Comparison of ENCODE assay signal across 1 cellular context in the genomic region with DNA sequence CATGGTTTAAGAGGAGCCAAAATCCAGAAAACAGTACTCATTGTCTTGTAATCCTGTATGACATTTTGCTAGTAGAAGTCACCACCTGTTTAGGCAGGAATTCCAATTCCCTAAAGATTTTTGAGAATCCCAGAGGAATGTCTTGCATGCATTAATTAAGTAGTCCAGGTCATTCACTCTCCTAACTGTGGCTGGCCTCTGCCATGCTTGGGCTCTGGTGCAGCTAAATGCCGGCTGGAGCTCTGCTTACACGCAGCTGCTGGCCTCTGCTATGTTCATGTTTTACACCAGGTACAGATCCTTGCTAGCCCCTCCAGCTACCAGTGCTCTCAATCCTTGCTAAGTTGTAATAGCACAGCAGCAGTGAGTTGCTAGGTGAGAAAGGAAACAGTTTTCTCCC.
TF ChIP-seq lines count a peak whose summit lies in the region.

No MANE protein-coding gene starts in this region.

TF ChIP-seq in GM23338, 12 proteins besides CTCF, POLR2A, EP300 and RAD21:
- 0 out of 2 replicates have a peak, but pooled peaks have one; percentile 9 for TF ChIP-seq ZNF462 (CRISPR knock-in tag; IDR thresholded peaks at IDR 0.05)
- no peak for TF ChIP-seq STAT1 (IDR thresholded peaks at IDR 0.05; ENCODE audit: unreplicated experiment)
- TF ChIP-seq, protein P1, sequence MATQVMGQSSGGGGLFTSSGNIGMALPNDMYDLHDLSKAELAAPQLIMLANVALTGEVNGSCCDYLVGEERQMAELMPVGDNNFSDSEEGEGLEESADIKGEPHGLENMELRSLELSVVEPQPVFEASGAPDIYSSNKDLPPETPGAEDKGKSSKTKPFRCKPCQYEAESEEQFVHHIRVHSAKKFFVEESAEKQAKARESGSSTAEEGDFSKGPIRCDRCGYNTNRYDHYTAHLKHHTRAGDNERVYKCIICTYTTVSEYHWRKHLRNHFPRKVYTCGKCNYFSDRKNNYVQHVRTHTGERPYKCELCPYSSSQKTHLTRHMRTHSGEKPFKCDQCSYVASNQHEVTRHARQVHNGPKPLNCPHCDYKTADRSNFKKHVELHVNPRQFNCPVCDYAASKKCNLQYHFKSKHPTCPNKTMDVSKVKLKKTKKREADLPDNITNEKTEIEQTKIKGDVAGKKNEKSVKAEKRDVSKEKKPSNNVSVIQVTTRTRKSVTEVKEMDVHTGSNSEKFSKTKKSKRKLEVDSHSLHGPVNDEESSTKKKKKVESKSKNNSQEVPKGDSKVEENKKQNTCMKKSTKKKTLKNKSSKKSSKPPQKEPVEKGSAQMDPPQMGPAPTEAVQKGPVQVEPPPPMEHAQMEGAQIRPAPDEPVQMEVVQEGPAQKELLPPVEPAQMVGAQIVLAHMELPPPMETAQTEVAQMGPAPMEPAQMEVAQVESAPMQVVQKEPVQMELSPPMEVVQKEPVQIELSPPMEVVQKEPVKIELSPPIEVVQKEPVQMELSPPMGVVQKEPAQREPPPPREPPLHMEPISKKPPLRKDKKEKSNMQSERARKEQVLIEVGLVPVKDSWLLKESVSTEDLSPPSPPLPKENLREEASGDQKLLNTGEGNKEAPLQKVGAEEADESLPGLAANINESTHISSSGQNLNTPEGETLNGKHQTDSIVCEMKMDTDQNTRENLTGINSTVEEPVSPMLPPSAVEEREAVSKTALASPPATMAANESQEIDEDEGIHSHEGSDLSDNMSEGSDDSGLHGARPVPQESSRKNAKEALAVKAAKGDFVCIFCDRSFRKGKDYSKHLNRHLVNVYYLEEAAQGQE (IDR thresholded peaks at IDR 0.05; ENCODE audit: unreplicated experiment) = no peak
- no peak for TF ChIP-seq POLR2AphosphoS5 (IDR thresholded peaks at IDR 0.05; ENCODE audit: low read depth)
- no peak for TF ChIP-seq ZNF331 (CRISPR knock-in tag; IDR thresholded peaks at IDR 0.05; ENCODE audit: low read depth)
- TF ChIP-seq NANOG (IDR thresholded peaks at IDR 0.05; ENCODE audit: borderline replicate concordance) = no peak
- no peak for TF ChIP-seq EZH2phosphoT487 (IDR thresholded peaks at IDR 0.05; ENCODE audit: unreplicated experiment)
